Comparison of ENCODE assay signal across 8 cellular contexts in the genomic region with DNA sequence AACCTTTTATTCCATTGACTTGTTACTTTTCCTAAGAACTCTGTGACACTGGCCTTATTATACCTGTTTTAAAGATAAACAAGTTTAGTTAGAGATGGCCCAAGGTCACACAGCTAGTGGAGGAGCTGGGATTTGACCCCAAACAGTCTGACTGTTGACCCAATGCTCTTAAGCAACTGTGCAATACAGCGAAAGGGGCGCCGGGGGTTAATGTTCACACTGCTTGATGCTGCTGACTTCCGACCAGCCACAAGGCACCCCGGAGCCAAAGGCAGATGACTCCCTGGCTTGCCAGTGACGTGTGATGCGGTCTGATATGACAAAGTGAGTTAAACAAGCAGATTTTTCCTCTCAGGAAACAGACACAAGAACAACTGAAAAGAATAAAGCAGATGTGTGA. TPM values are rescaled to one million over a fixed set of nuclear protein-coding genes. Genes with fewer than 3 reads are reported as not detected.
DNase-seq lines count a peak whose midpoint lies in the region; ATAC-seq and TF ChIP-seq lines count a peak whose summit lies in the region.

No MANE protein-coding gene starts in this region.

- H3F3A ChIP-seq in Loucy (ENCODE audit: low read depth) = peaks cover 27% of the 10 kb centered on the region

- H3K9me3 Mint-ChIP-seq in CD4-positive, alpha-beta T cell = no peaks in the 10 kb centered on the region

- peak overlapping the region; percentile 78 for H3K4me2 ChIP-seq in Loucy (ENCODE audit: low read depth, low read length, poor library complexity, severe bottlenecking)

- peaks cover 80% of the 10 kb centered on the region for H3K4me1 ChIP-seq in Loucy (ENCODE audit: insufficient read depth, low read length, poor library complexity, severe bottlenecking)

- peak overlapping the region; percentile 82 for H3K4me3 Mint-ChIP-seq in CD4-positive, alpha-beta T cell

- peaks cover 24% of the 10 kb centered on the region for H3K36me3 Mint-ChIP-seq in CD4-positive, alpha-beta T cell (ENCODE audit: low read depth)

- H3K9me2 ChIP-seq in Loucy (replicated peaks; ENCODE audit: low read depth, low read length) = no peaks in the 10 kb centered on the region

- H3K9me3 ChIP-seq in CD4-positive, alpha-beta T cell (ENCODE audit: control insufficient read depth, low read length) = no peaks in the 10 kb centered on the region
- no peaks in the 10 kb centered on the region for H3K9me3 ChIP-seq in Loucy (ENCODE audit: insufficient read depth, low read depth, low read length)

- POLR2A ChIA-PET in CD4-positive, alpha-beta T cell (lab: Charles Lee) = interaction anchor here (1.0 to 3.5 kb wide), 4 partner anchors 10 to 23 kb away, joined by 3 to 27 read pairs (median 4); partner anchors contain the start of gene PIK3R1

- peaks cover 93% of the 10 kb centered on the region for H3K4me1 Mint-ChIP-seq in CD4-positive, alpha-beta T cell (ENCODE audit: low read depth)

- peak overlapping the region; percentile 90 for H3K27ac Mint-ChIP-seq in CD4-positive, alpha-beta T cell

- no peaks in the 10 kb centered on the region for H3K27me3 Mint-ChIP-seq in CD4-positive, alpha-beta T cell

- DNase-seq in CD4-positive, alpha-beta T cell = peak; percentile 61 to 84 (median 72)
- DNase-seq in activated CD8-positive, alpha-beta memory T cell treated with anti-CD3 and anti-CD28 coated beads for 48 hours (ENCODE audit: low read depth in 2 of 3, low spot score in 2 of 3) = peak; percentile 32 to 61 (median 55)
- DNase-seq in erythroblast (lab: John Stamatoyannopoulos, UW) (peak; percentile 65 to 66), omental fat pad (ENCODE audit: low spot score) (no peak), stromal cell of bone marrow (ENCODE audit: low read depth) (peak; percentile 73), NCI-H2107 treated with DMSO at 0.1 percent for 48 hours (lab: John Stamatoyannopoulos, UW; ENCODE audit: unreplicated experiment) (no peak)

- intact Hi-C loops in CD4-positive, alpha-beta T cell (cut with DNase I, micrococcal nuclease) = loop anchor here in 1 of 2 experiments (1.0 kb wide), 2 partner anchors 17 to 24 kb away; partner anchors contain the start of gene PIK3R1

- no peak for TF ChIP-seq CTCF in CD4-positive, alpha-beta T cell (IDR thresholded peaks at IDR 0.05)
- TF ChIP-seq CTCF in Loucy (conservative IDR thresholded peaks at IDR 0.05; ENCODE audit: low read length) = no peak
- TF ChIP-seq CTCF in omental fat pad (IDR thresholded peaks at IDR 0.05) = no peak

- H3K79me2 ChIP-seq in Loucy (ENCODE audit: insufficient read depth, low read length) = peaks cover 86% of the 10 kb centered on the region

- H4K20me1 ChIP-seq in Loucy (ENCODE audit: insufficient read depth, low read length, poor library complexity, severe bottlenecking) = peaks cover 32% of the 10 kb centered on the region

- H2AFZ ChIP-seq in Loucy (ENCODE audit: low read length) = no peak overlapping the region

- 0 out of 2 replicates have a peak, but pooled peaks cover 10% of the 10 kb centered on the region for H3K36me3 ChIP-seq in Loucy (ENCODE audit: insufficient read depth, low read length)

- H3K9ac ChIP-seq in Loucy (ENCODE audit: low read depth, low read length, poor library complexity, severe bottlenecking) = peak overlapping the region; percentile 80

- peak overlapping the region; percentile 67 for H3K4me3 ChIP-seq in Loucy (ENCODE audit: low read length, poor library complexity, severe bottlenecking)

- peak overlapping the region; percentile 4 for H3K27ac ChIP-seq in CD4-positive, alpha-beta T cell (ENCODE audit: low read depth, low read length)

- TF ChIP-seq POLR2A in erythroblast (IDR thresholded peaks at IDR 0.05; ENCODE audit: low read length) = no peak

- CTCF ChIA-PET in CD4-positive, alpha-beta T cell (lab: Charles Lee) = interaction anchor here (0.9 to 3.5 kb wide), 4 partner anchors 16 to 47 kb away, joined by 3 to 19 read pairs (median 4); partner anchors contain the start of gene PIK3R1

- no peaks in the 10 kb centered on the region for H3K27me3 ChIP-seq in CD4-positive, alpha-beta T cell (ENCODE audit: control insufficient read depth, insufficient read depth, low read length)
- H3K27me3 ChIP-seq in Loucy (ENCODE audit: insufficient read depth, low read length, poor library complexity, severe bottlenecking) = no peaks in the 10 kb centered on the region

- ATAC-seq in CD4-positive, alpha-beta T cell (ENCODE audit: poor library complexity) = peak; percentile 96
- peak; percentile 90 for ATAC-seq in GM21619 (IDR thresholded peaks at IDR 0.05; ENCODE audit: unreplicated experiment)
- ATAC-seq in omental fat pad (ENCODE audit: low FRiP score) = peak; percentile 69

RNA-seq across cellular contexts. Expression of gene PIK3R1, which starts 23.9 kb away (rescaled TPM):
- total RNA-seq in CD4-positive, alpha-beta T cell = 100 to 1,000 TPM; 455 to 459 TPM
- 100 to 1,000 TPM in 3 of 4 donors, 10 to 100 TPM in 1; 90.5 to 188 (median 148) TPM for total RNA-seq in omental fat pad

Comparison
In these comparisons a context has a peak if more than half of its experiments do, and no peak if none do; other contexts are left out.
1. DNase-seq: peak in CD4-positive, alpha-beta T cell (10 of 10), activated CD8-positive, alpha-beta memory T cell treated with anti-CD3 and anti-CD28 coated beads for 48 hours (3 of 3), erythroblast (2 of 2) and stromal cell of bone marrow (single experiment); none in omental fat pad (single experiment) and NCI-H2107 treated with DMSO at 0.1 percent for 48 hours (single experiment).
2. Peak in every context shown above with its lines, with median percentiles within 50 percentile points of each other: ATAC-seq.